In genomic region chr7:54546081-54546985, GRCh38 we compare ENCODE assay signal across 10 cellular contexts. TPM values are rescaled to one million over a fixed set of nuclear protein-coding genes. Genes with fewer than 3 reads are reported as not detected.
DNase-seq lines count a peak whose midpoint lies in the region; ATAC-seq, FAIRE-seq and TF ChIP-seq lines count a peak whose summit lies in the region.
"Had no signal": no experiment of that assay in that cellular context is flagged by ENCODE, and none has a peak within 500 bp of the region (broad histone marks: within the 10 kb centered on the region; RNA-seq: fewer than 3 reads in every experiment).

No MANE protein-coding gene starts in this region.

- POLR2A ChIA-PET in endothelial cell of umbilical vein (lab: Charles Lee): no interaction called here

- H3K4me1 ChIP-seq in endothelial cell of umbilical vein (ENCODE audit: control insufficient read depth, extremely low read depth, insufficient read depth, low read length): no peaks in the 10 kb centered on the region

- no peaks in the 10 kb centered on the region for H3K9me1 ChIP-seq in endothelial cell of umbilical vein (replicated peaks; ENCODE audit: control insufficient read depth, extremely low read depth, insufficient read depth, low read length)

- intact Hi-C loops in endothelial cell of umbilical vein (cut with micrococcal nuclease): no loop called here

- no peaks in the 10 kb centered on the region for H3K9me3 ChIP-seq in endothelial cell of umbilical vein (replicated peaks; ENCODE audit: control insufficient read depth, insufficient read depth, low read length)

- peak; percentile 1 for DNase-seq in GM12865 (ENCODE audit: low read depth)
- peak; percentile 8 for DNase-seq in NCI-H460 (ENCODE audit: extremely low read depth, low read depth)
- DNase-seq in endothelial cell of umbilical vein (ENCODE audit: low read depth, low spot score): peak; percentile 2
- no peak for DNase-seq in retinal pigment epithelial cell (ENCODE audit: low read depth)
- DNase-seq in NAMALWA (ENCODE audit: low spot score): no peak
- DNase-seq in NCI-H1105 treated with DMSO at 0.1 percent for 48 hours (lab: John Stamatoyannopoulos, UW): no peak
- DNase-seq in omental fat pad (ENCODE audit: low spot score): no peak
- DNase-seq in stimulated activated CD4-positive, alpha-beta T cell treated with anti-CD3 and anti-CD28 coated beads, Interleukin-4, amount 100 ng/mL, for 4 hours: no peak

- dilution Hi-C loops in endothelial cell of umbilical vein (cut with MboI; ENCODE audit: extremely low pct_ligation_motif_present, low sequenced_read_pairs): no loop called here

- TF ChIP-seq CTCF in GM12865 (IDR thresholded peaks at IDR 0.05; ENCODE audit: insufficient read depth, low read depth, low read length, missing control alignments) (peak; percentile 4), endothelial cell of umbilical vein (IDR thresholded peaks at IDR 0.05; ENCODE audit: extremely low read depth in 1 of 2, insufficient read depth in 1 of 2, low read depth in 1 of 2, low read length in 2 of 2) (peak in 1 of 2 donors; percentile 25), retinal pigment epithelial cell (conservative IDR thresholded peaks at IDR 0.05; ENCODE audit: low read depth, low read length) (peak; percentile 15), omental fat pad (IDR thresholded peaks at IDR 0.05) (no peak)

- no peak overlapping the region for H3K9ac ChIP-seq in endothelial cell of umbilical vein (replicated peaks; ENCODE audit: extremely low read depth, insufficient read depth, low read length)

- H3K4me2 ChIP-seq in endothelial cell of umbilical vein (ENCODE audit: insufficient read depth, low read length): no peak overlapping the region

- H3K36me3 ChIP-seq in endothelial cell of umbilical vein (ENCODE audit: control insufficient read depth in 2 of 2, extremely low read depth in 1 of 2, insufficient read depth in 2 of 2, low read length in 2 of 2): no peaks in the 10 kb centered on the region

- H2AFZ ChIP-seq in endothelial cell of umbilical vein (ENCODE audit: low read depth, low read length): no peak overlapping the region

- no peak for ATAC-seq in omental fat pad (ENCODE audit: low FRiP score)

- CTCF ChIA-PET in endothelial cell of umbilical vein (lab: Charles Lee): interaction anchor here (1.2 kb wide), 1 partner anchor 725 kb away, joined by 3 read pairs; no protein-coding TSS in a partner anchor

- TF ChIP-seq POLR2A in endothelial cell of umbilical vein (IDR thresholded peaks at IDR 0.05; ENCODE audit: low read depth, low read length): no peak

- H3K4me3 ChIP-seq in GM12865 (ENCODE audit: low read depth, low read length): no peak overlapping the region
- H3K4me3 ChIP-seq in endothelial cell of umbilical vein (replicated peaks in 1 of 3; ENCODE audit: insufficient read depth in 1 of 3, low read depth in 1 of 3, low read length in 3 of 3): peak overlapping the region in 1 of 3 experiments; percentile 17
- no peak overlapping the region for H3K4me3 ChIP-seq in retinal pigment epithelial cell (ENCODE audit: low read length)

- no peak overlapping the region for H3K27ac ChIP-seq in endothelial cell of umbilical vein (ENCODE audit: insufficient read depth, low read depth, low read length)

- no peaks in the 10 kb centered on the region for H4K20me1 ChIP-seq in endothelial cell of umbilical vein (replicated peaks; ENCODE audit: control insufficient read depth, extremely low read depth, insufficient read depth, low read length)

- no peaks in the 10 kb centered on the region for H3K79me2 ChIP-seq in endothelial cell of umbilical vein (ENCODE audit: control insufficient read depth, insufficient read depth, low read length)

- peaks cover 20 to 46% of the 10 kb centered on the region in 2 experiments for H3K27me3 ChIP-seq in endothelial cell of umbilical vein (ENCODE audit: control insufficient read depth in 2 of 2, insufficient read depth in 2 of 2, low read length in 2 of 2)

- no TSS peak for BruUV-seq in endothelial cell of umbilical vein (replicated peaks; lab: Mats Ljungman, UMichigan)

- no peak for FAIRE-seq in endothelial cell of umbilical vein (lab: Jason Lieb, UNC)

TF ChIP-seq in endothelial cell of umbilical vein, 7 proteins besides CTCF, POLR2A, EP300 and RAD21:
- TF ChIP-seq EZH2 (IDR thresholded peaks at IDR 0.05; ENCODE audit: borderline replicate concordance, low read depth, low read length, severe bottlenecking) (peak; percentile 57), POLR2AphosphoS5 (IDR thresholded peaks at IDR 0.05; ENCODE audit: insufficient read depth, low read depth, low read length) (no peak), JUN (IDR thresholded peaks at IDR 0.05; ENCODE audit: borderline replicate concordance, insufficient read depth, insufficient read length, low read depth) (no peak)
TF ChIP-seq in endothelial cell of umbilical vein: peak in this region for 1.

RNA-seq across cellular contexts. Expression of gene VSTM2A, which starts 4.2 kb away (rescaled TPM):
- 0.05 TPM in 1 of 2 replicates, not detected in the other for total RNA-seq in NCI-H460 (2014; rRNA removed; shearing (Covaris generic))
- polyA plus RNA-seq in NCI-H460 (2014; cell fraction: nucleus; rRNA removed): 0.42 TPM in 1 of 2 replicates, not detected in the other
- total RNA-seq in endothelial cell of umbilical vein (not detected in 2 replicates), omental fat pad (under 1 TPM in 1 of 4 donors, not detected in 3; 0.37 TPM)
- polyA plus RNA-seq in endothelial cell of umbilical vein: not detected in 2 replicates
- not detected in 2 replicates for polyA plus RNA-seq in endothelial cell of umbilical vein (2011; cell fraction: cytosol; rRNA removed)
- not detected in 2 replicates for polyA plus RNA-seq in endothelial cell of umbilical vein (2011; cell fraction: nucleus; rRNA removed)
- not detected in 2 replicates for polyA plus RNA-seq in endothelial cell of umbilical vein (2012)
- not detected in 2 replicates for polyA minus RNA-seq in endothelial cell of umbilical vein
- not detected for polyA minus RNA-seq in endothelial cell of umbilical vein (2011; cell fraction: cytosol; rRNA and poly(A)+ RNA removed)
- polyA minus RNA-seq in endothelial cell of umbilical vein (2011; cell fraction: nucleus; rRNA and poly(A)+ RNA removed): not detected in 2 replicates
- total RNA-seq: dermis microvascular lymphatic vessel endothelial cell, SK-MEL-5 had no signal

Comparison
In these comparisons a context has a peak if more than half of its experiments do, and no peak if none do; other contexts are left out.
1. DNase-seq: peak in GM12865 (single experiment), NCI-H460 (single experiment) and endothelial cell of umbilical vein (single experiment); none in retinal pigment epithelial cell (single experiment), NAMALWA (single experiment), NCI-H1105 treated with DMSO at 0.1 percent for 48 hours (single experiment), omental fat pad (single experiment) and stimulated activated CD4-positive, alpha-beta T cell treated with anti-CD3 and anti-CD28 coated beads, Interleukin-4, amount 100 ng/mL, for 4 hours (0 of 2).
2. CTCF ChIP-seq: peak in GM12865 (single experiment) and retinal pigment epithelial cell (single experiment); none in omental fat pad (0 of 3).